In the genomic region with DNA sequence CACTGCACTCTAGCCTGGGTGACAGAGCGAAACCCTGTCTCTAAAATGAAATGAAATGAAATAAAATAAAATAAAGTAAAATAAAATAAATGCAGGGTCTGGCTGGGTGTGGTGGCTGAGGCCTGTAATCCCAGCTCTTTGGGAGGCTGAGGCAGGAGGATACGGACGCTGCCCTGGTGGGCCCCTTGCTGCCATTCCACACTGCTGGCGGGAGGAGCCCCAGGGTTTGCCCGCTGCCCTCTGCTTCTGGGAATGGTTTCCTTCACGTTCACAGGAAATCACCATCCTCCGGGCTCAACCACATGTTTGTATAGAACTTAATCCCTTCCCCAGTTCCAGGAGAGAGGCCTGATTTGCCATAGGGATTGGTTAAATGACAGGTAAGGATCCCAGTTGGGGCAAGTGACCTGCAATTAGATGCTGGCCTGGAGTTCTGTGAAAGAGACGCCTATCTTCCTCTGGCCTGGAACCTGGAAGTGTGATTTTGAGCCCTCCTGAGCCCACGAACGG, we compare ENCODE assay signal across 22 cellular contexts.
"Had no signal": no experiment of that assay in that cellular context is flagged by ENCODE, and none has a peak within 500 bp of the region (broad histone marks: within the 10 kb centered on the region; RNA-seq: fewer than 3 reads in every experiment).

No MANE protein-coding gene starts in this region.

- H3K27ac ChIP-seq: esophagus squamous epithelium, gastroesophageal sphincter, left lung, lower lobe of right lung, neutrophil, sigmoid colon, skin epidermis, testis, tibial nerve, upper lobe of right lung, vagina had no signal

- H3K9me3 ChIP-seq: esophagus squamous epithelium, gastroesophageal sphincter, lower lobe of right lung, neutrophil, sigmoid colon, testis, upper lobe of right lung, vagina had no signal

- H3K27ac Mint-ChIP-seq: immature natural killer cell; memory B cell; nephron progenitor cell; stimulated activated naive B cell treated with anti-CD40 and anti-IgM and Interleukin-4, amounts not matched to agents 10 μg/mL and 1 μg/mL and 100 μg/mL, for 72 hours; stimulated activated naive CD8-positive, alpha-beta T cell treated with anti-CD3 and anti-CD28 coated beads, Interleukin-15, amount 100 ng/mL, for 72 hours had no signal

- H3K36me3 ChIP-seq: esophagus squamous epithelium, gastroesophageal sphincter, left lung, lower lobe of right lung, neutrophil, sigmoid colon, tibial nerve, upper lobe of right lung, vagina had no signal

- H3K4me3 Mint-ChIP-seq: immature natural killer cell; memory B cell; naive B cell; nephron progenitor cell; stimulated activated naive B cell treated with anti-CD40 and anti-IgM and Interleukin-4, amounts not matched to agents 10 μg/mL and 1 μg/mL and 100 μg/mL, for 72 hours; stimulated activated naive CD8-positive, alpha-beta T cell treated with anti-CD3 and anti-CD28 coated beads, Interleukin-15, amount 100 ng/mL, for 72 hours had no signal

- H3K27me3 Mint-ChIP-seq: stimulated activated naive B cell treated with anti-CD40 and anti-IgM and Interleukin-4, amounts not matched to agents 10 μg/mL and 1 μg/mL and 100 μg/mL, for 72 hours; stimulated activated naive CD8-positive, alpha-beta T cell treated with anti-CD3 and anti-CD28 coated beads, Interleukin-15, amount 100 ng/mL, for 72 hours had no signal

- H3K4me1 ChIP-seq: testis, vagina had no signal

- H3K36me3 Mint-ChIP-seq: immature natural killer cell; memory B cell; naive B cell; stimulated activated naive B cell treated with anti-CD40 and anti-IgM and Interleukin-4, amounts not matched to agents 10 μg/mL and 1 μg/mL and 100 μg/mL, for 72 hours had no signal

- ATAC-seq: gastroesophageal sphincter; stimulated activated naive B cell treated with anti-CD40 and anti-IgM and Interleukin-4, amounts not matched to agents 10 μg/mL and 1 μg/mL and 100 μg/mL, for 72 hours; stimulated activated naive CD8-positive, alpha-beta T cell treated with anti-CD3 and anti-CD28 coated beads, Interleukin-15, amount 100 ng/mL, for 72 hours had no signal

- H3K4me1 Mint-ChIP-seq: immature natural killer cell; memory B cell; stimulated activated naive CD8-positive, alpha-beta T cell treated with anti-CD3 and anti-CD28 coated beads, Interleukin-15, amount 100 ng/mL, for 72 hours had no signal

- H3K27me3 ChIP-seq: esophagus squamous epithelium, gastroesophageal sphincter, left lung, neutrophil, sigmoid colon, testis, tibial nerve, upper lobe of right lung, vagina had no signal

- DNase-seq: effector memory CD4-positive, alpha-beta T cell; esophagus squamous epithelium; glutamatergic neuron; immature natural killer cell; lower lobe of right lung; midbrain; naive B cell; nephron progenitor cell; stimulated activated CD4-positive, alpha-beta T cell treated with anti-CD3 and anti-CD28 coated beads, Interleukin-2, amount 100 ng/mL, for 24 hours; stimulated activated CD4-positive, alpha-beta T cell treated with anti-CD3 and anti-CD28 coated beads, Interleukin-4, amount 100 ng/mL, for 4 hours; stimulated activated naive B cell treated with anti-CD40 and anti-IgM and Interleukin-4, amounts not matched to agents 10 μg/mL and 1 μg/mL and 100 μg/mL, for 72 hours; stimulated activated naive CD8-positive, alpha-beta T cell treated with anti-CD3 and anti-CD28 coated beads, Interleukin-15, amount 100 ng/mL, for 72 hours; upper lobe of right lung had no signal

- H3K4me3 ChIP-seq: esophagus squamous epithelium, gastroesophageal sphincter, left lung, lower lobe of right lung, sigmoid colon, skin epidermis, testis, tibial nerve, upper lobe of right lung, vagina had no signal

- H3K9me3 Mint-ChIP-seq: memory B cell; nephron progenitor cell; stimulated activated naive B cell treated with anti-CD40 and anti-IgM and Interleukin-4, amounts not matched to agents 10 μg/mL and 1 μg/mL and 100 μg/mL, for 72 hours; stimulated activated naive CD8-positive, alpha-beta T cell treated with anti-CD3 and anti-CD28 coated beads, Interleukin-15, amount 100 ng/mL, for 72 hours had no signal
